In genomic region chr19:42850981-42851717, GRCh38 we compare ENCODE assay signal across 10 cellular contexts. TPM values are rescaled to one million over a fixed set of nuclear protein-coding genes. Genes with fewer than 3 reads are reported as not detected.
A peak's percentile ranks its signal among the peaks of the same experiment; 100 is the strongest.
DNase-seq lines count a peak whose midpoint lies in the region; ATAC-seq and TF ChIP-seq lines count a peak whose summit lies in the region.
"Had no signal": no experiment of that assay in that cellular context is flagged by ENCODE, and none has a peak within 500 bp of the region (broad histone marks: within the 10 kb centered on the region; RNA-seq: fewer than 3 reads in every experiment).

No MANE protein-coding gene starts in this region.

- no peak overlapping the region for H2AFZ ChIP-seq in hepatocyte

- H4K20me1 ChIP-seq in hepatocyte (ENCODE audit: insufficient read depth, poor library complexity, severe bottlenecking): no peaks in the 10 kb centered on the region

- H3K79me2 ChIP-seq in hepatocyte: no peaks in the 10 kb centered on the region

- no peak overlapping the region for H3K4me2 ChIP-seq in hepatocyte

- WGBS in lower leg skin, 2 donors: 18 to 26% methylated on average over 6 of the region's 6 CpGs
- 43% methylated on average over 6 of the region's 6 CpGs for WGBS in hepatocyte (ENCODE audit: low lambda C conversion rate, missing lambda C conversion rate)

- H3K27ac ChIP-seq in coronary artery: peak overlapping the region; percentile 57 to 68
- H3K27ac ChIP-seq in hepatocyte: no peak overlapping the region

- H3K36me3 ChIP-seq in MG63 (no peaks in the 10 kb centered on the region; the same call in none of the 2 replicates), hepatocyte (replicated peaks; ENCODE audit: insufficient read depth, low read depth) (no peaks in the 10 kb centered on the region)

- no peak for TF ChIP-seq POLR2A in lower leg skin (IDR thresholded peaks at IDR 0.05)

- H3K9me2 ChIP-seq in hepatocyte (replicated peaks; ENCODE audit: insufficient read depth): no peaks in the 10 kb centered on the region

- no peaks in the 10 kb centered on the region for H3K4me1 ChIP-seq in hepatocyte (ENCODE audit: insufficient read depth)

- intact Hi-C loops in lower leg skin (cut with DNase I; ENCODE audit: low total_unique reads): no loop called here

- no peak for TF ChIP-seq CTCF in coronary artery (IDR thresholded peaks at IDR 0.05)
- no peak for TF ChIP-seq CTCF in lower leg skin (IDR thresholded peaks at IDR 0.05)
- no peak for TF ChIP-seq CTCF in hepatocyte (IDR thresholded peaks at IDR 0.05; ENCODE audit: poor library complexity)

- DNase-seq in AG08396 (ENCODE audit: low spot score): peak; percentile 75
- DNase-seq in MG63: peak; percentile 97
- DNase-seq in coronary artery (ENCODE audit: low spot score): no peak
- peak; percentile 77 to 88 for DNase-seq in lower leg skin (ENCODE audit: low spot score in 2 of 2)
- no peak for DNase-seq in stimulated activated CD4-positive, alpha-beta T cell treated with anti-CD3 and anti-CD28 coated beads, Interleukin-2, amount 100 ng/mL, for 48 hours
- no peak for DNase-seq in stimulated activated CD4-positive, alpha-beta T cell treated with anti-CD3 and anti-CD28 coated beads, Interleukin-1b, Interleukin-23, amount 100 ng/mL, for 48 hours
- DNase-seq in hepatocyte (ENCODE audit: low spot score): no peak
- DNase-seq: CD8-positive, alpha-beta T cell; NCI-H2171 treated with DMSO at 0.1 percent for 48 hours had no signal

- H3K9me3 ChIP-seq in MG63 (no peaks in the 10 kb centered on the region; the same call in 1 of the 2 replicates), hepatocyte (ENCODE audit: low read depth) (no peaks in the 10 kb centered on the region)

- H3K4me3 ChIP-seq in MG63 (no peak overlapping the region), coronary artery (no peak overlapping the region), lower leg skin (ENCODE audit: low read depth, poor library complexity, severe bottlenecking) (no peak overlapping the region), hepatocyte (no peak overlapping the region)

- ATAC-seq in HG02870 (IDR thresholded peaks at IDR 0.05; ENCODE audit: unreplicated experiment): no peak
- ATAC-seq: CD8-positive, alpha-beta T cell had no signal

- no peaks in the 10 kb centered on the region for H3K27me3 ChIP-seq in MG63
- H3K27me3 ChIP-seq in hepatocyte: no peaks in the 10 kb centered on the region

RNA-seq across cellular contexts. Expression of gene PSG1, which starts 28.4 kb away (rescaled TPM):
- total RNA-seq in MG63 (2014; rRNA removed; shearing (Covaris generic); ENCODE audit: low replicate concordance): not detected in 2 replicates
- not detected for total RNA-seq in lower leg skin
- total RNA-seq in hepatocyte: 0.07 TPM in 1 of 2 replicates, not detected in the other
- polyA plus RNA-seq in hepatocyte: not detected in 2 replicates
- total RNA-seq: CD8-positive, alpha-beta T cell had no signal

Comparison
In these comparisons a context has a peak if more than half of its experiments do, and no peak if none do; other contexts are left out.
1. DNase-seq: peak in AG08396 (single experiment), MG63 (single experiment) and lower leg skin (2 of 2); none in coronary artery (single experiment), stimulated activated CD4-positive, alpha-beta T cell treated with anti-CD3 and anti-CD28 coated beads, Interleukin-2, amount 100 ng/mL, for 48 hours (0 of 2), stimulated activated CD4-positive, alpha-beta T cell treated with anti-CD3 and anti-CD28 coated beads, Interleukin-1b, Interleukin-23, amount 100 ng/mL, for 48 hours (single experiment) and hepatocyte (single experiment).